ENCODE assay signal across 9 cellular contexts in the genomic region with DNA sequence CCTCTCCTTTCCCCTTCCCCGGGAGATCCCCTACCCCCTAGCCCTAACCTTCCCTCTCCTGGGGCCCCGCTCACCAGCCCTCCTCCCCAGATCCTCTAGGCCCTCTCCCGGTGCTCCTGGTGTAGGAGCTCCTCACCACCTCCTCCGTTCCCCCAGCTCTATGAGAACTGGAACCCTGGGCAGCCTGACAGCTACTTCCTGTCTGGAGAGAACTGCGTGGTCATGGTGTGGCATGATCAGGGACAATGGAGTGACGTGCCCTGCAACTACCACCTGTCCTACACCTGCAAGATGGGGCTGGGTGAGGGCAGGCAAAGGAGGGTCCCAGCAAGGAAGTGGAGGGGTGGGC. TPM values are rescaled to one million over a fixed set of nuclear protein-coding genes. Genes with fewer than 3 reads are reported as not detected.
DNase-seq lines count a peak whose midpoint lies in the region; ATAC-seq and TF ChIP-seq lines count a peak whose summit lies in the region.
"Had no signal": no experiment of that assay in that cellular context is flagged by ENCODE, and none has a peak within 500 bp of the region (broad histone marks: within the 10 kb centered on the region; RNA-seq: fewer than 3 reads in every experiment).

No MANE protein-coding gene starts in this region.

- ATAC-seq in heart left ventricle (no peak), HG02938 (IDR thresholded peaks at IDR 0.05; ENCODE audit: unreplicated experiment) (no peak), GM21619 (IDR thresholded peaks at IDR 0.05; ENCODE audit: unreplicated experiment) (no peak)
- ATAC-seq in effector memory CD8-positive, alpha-beta T cell (replicated peaks): no peak

- intact Hi-C loops in left ventricle myocardium inferior (cut with micrococcal nuclease): loop anchor here (2.0 kb wide), 1 partner anchor 31 kb away; no protein-coding TSS in a partner anchor
- intact Hi-C loops in heart left ventricle (cut with DNase I): loop anchor here (1.0 to 10.0 kb wide), 12 partner anchors 29 to 276 kb away; no protein-coding TSS in a partner anchor
- intact Hi-C loops in testis (cut with DNase I; ENCODE audit: low total_unique reads): loop anchor here (10.0 kb wide), 1 partner anchor 73 kb away; no protein-coding TSS in a partner anchor

- H3K27ac Mint-ChIP-seq in effector memory CD8-positive, alpha-beta T cell: peak overlapping the region; percentile 21 to 74
- H3K27ac Mint-ChIP-seq: activated T-cell treated with anti-CD3 and anti-CD28 coated beads, Interleukin-2, amount 50 U/mL, for 72 hours; stimulated activated naive CD8-positive, alpha-beta T cell treated with anti-CD3 and anti-CD28 coated beads, Interleukin-15, Interleukin-2, amounts not matched to agents 100 ng/mL and 50 ng/mL, for 24 hours had no signal

- TF ChIP-seq CTCF in left ventricle myocardium inferior (IDR thresholded peaks at IDR 0.05; ENCODE audit: borderline replicate concordance): no peak
- no peak for TF ChIP-seq CTCF in heart left ventricle (IDR thresholded peaks at IDR 0.05)
- TF ChIP-seq CTCF in testis (IDR thresholded peaks at IDR 0.05): no peak

- H3K4me1 Mint-ChIP-seq in effector memory CD8-positive, alpha-beta T cell (ENCODE audit: low read depth in 2 of 2): peaks cover 43 to 46% of the 10 kb centered on the region in 2 donors

- H3K36me3 Mint-ChIP-seq in effector memory CD8-positive, alpha-beta T cell (ENCODE audit: insufficient read depth): peaks cover 17% of the 10 kb centered on the region

- H3K9me3 ChIP-seq in left ventricle myocardium inferior (replicated peaks) (no peaks in the 10 kb centered on the region), heart left ventricle (no peaks in the 10 kb centered on the region), testis (no peaks in the 10 kb centered on the region)

- peak overlapping the region; percentile 85 to 88 for H3K4me3 Mint-ChIP-seq in effector memory CD8-positive, alpha-beta T cell

- H3K4me3 ChIP-seq in left ventricle myocardium inferior: peak overlapping the region; percentile 56
- H3K4me3 ChIP-seq in heart left ventricle: peak overlapping the region in 2 of 12 donors; percentile 35 to 40
- no peak overlapping the region for H3K4me3 ChIP-seq in testis

- H3K4me1 ChIP-seq in left ventricle myocardium inferior (peaks cover 60% of the 10 kb centered on the region), heart left ventricle (peaks cover 7 to 61% (median 47%) of the 10 kb centered on the region in 12 donors), testis (peaks cover 52% of the 10 kb centered on the region)

- H3K27me3 Mint-ChIP-seq in effector memory CD8-positive, alpha-beta T cell: peaks cover 47 to 48% of the 10 kb centered on the region in 2 donors

- no peak for TF ChIP-seq POLR2A in heart left ventricle (IDR thresholded peaks at IDR 0.05)
- TF ChIP-seq POLR2A in testis (IDR thresholded peaks at IDR 0.05): no peak

- 31 to 44% (median 39%) methylated on average over 5 to 6 of the region's 6 CpGs for WGBS in heart left ventricle, 4 donors
- 32 to 40% methylated on average over 6 of the region's 6 CpGs for WGBS in testis, 2 donors

- H3K27me3 ChIP-seq in left ventricle myocardium inferior (ENCODE audit: low read depth) (peaks cover 46% of the 10 kb centered on the region), heart left ventricle (peaks cover 0 to 32% (median 3%) of the 10 kb centered on the region in 9 donors), testis (no peaks in the 10 kb centered on the region)

- H3K27ac ChIP-seq in left ventricle myocardium inferior (replicated peaks) (no peak overlapping the region), heart left ventricle (no peak overlapping the region), testis (no peak overlapping the region)

- no peaks in the 10 kb centered on the region for H3K36me3 ChIP-seq in left ventricle myocardium inferior
- no peaks in the 10 kb centered on the region for H3K36me3 ChIP-seq in heart left ventricle
- H3K36me3 ChIP-seq in testis (ENCODE audit: low read depth, missing control alignments): no peaks in the 10 kb centered on the region

- H3K9me3 Mint-ChIP-seq in effector memory CD8-positive, alpha-beta T cell: no peaks in the 10 kb centered on the region
- H3K9me3 Mint-ChIP-seq: activated T-cell treated with anti-CD3 and anti-CD28 coated beads, Interleukin-2, amount 50 U/mL, for 72 hours; stimulated activated naive CD8-positive, alpha-beta T cell treated with anti-CD3 and anti-CD28 coated beads, Interleukin-15, Interleukin-2, amounts not matched to agents 100 ng/mL and 50 ng/mL, for 24 hours had no signal

- DNase-seq in left ventricle myocardium inferior (no peak), heart left ventricle (no peak), testis (no peak)
- DNase-seq in effector memory CD8-positive, alpha-beta T cell: no peak

RNA-seq across cellular contexts. Expression of a gene that starts 16.0 kb away (rescaled TPM):
- total RNA-seq in left ventricle myocardium inferior (0.05 TPM), heart left ventricle (under 1 TPM in 4 of 9 donors, not detected in 5; 0.09 to 0.27 (median 0.15) TPM), testis (1 to 10 TPM; 8.8 to 9.7 TPM)
- polyA plus RNA-seq in heart left ventricle (under 1 TPM; 0.10 to 0.15 TPM), testis (ENCODE audit: insufficient read depth, low read depth, low replicate concordance) (3.3 TPM)
- total RNA-seq: mononuclear cell had no signal

RNA-seq across cellular contexts. Expression of a gene that starts 19.3 kb away (rescaled TPM):
- total RNA-seq in left ventricle myocardium inferior: 164 TPM
- total RNA-seq in heart left ventricle: 100 to 1,000 TPM in 7 of 9 donors, 10 to 100 TPM in 2; 75.3 to 499 (median 158) TPM
- 100 to 1,000 TPM in 1 of 2 donors, 10 to 100 TPM in 1; 59.7 to 160 TPM for polyA plus RNA-seq in heart left ventricle
- 10 to 100 TPM; 17.6 to 27.7 TPM for total RNA-seq in testis
- 20.7 TPM for polyA plus RNA-seq in testis (ENCODE audit: insufficient read depth, low read depth, low replicate concordance)
- total RNA-seq: mononuclear cell had no signal

RNA-seq across cellular contexts. Expression of a gene that starts 38.7 kb away (rescaled TPM):
- total RNA-seq in left ventricle myocardium inferior (1.2 TPM), heart left ventricle (1 to 10 TPM in 4 of 9 donors, under 1 TPM in 5; 0.52 to 2.4 (median 0.95) TPM), testis (1 to 10 TPM; 5.5 to 6.0 TPM)
- polyA plus RNA-seq in heart left ventricle (1 to 10 TPM; 1.2 to 3.0 TPM), testis (ENCODE audit: insufficient read depth, low read depth, low replicate concordance) (1.5 TPM)

RNA-seq across cellular contexts. Expression of a gene that starts 47.4 kb away (rescaled TPM):
- total RNA-seq in left ventricle myocardium inferior: 0.60 TPM
- total RNA-seq in heart left ventricle: 10 to 100 TPM in 1 of 9 donors, 1 to 10 TPM in 4, under 1 TPM in 1, not detected in 3; 0.80 to 11.4 (median 1.7) TPM
- 1 to 10 TPM in 1 of 2 donors, under 1 TPM in 1; 0.46 to 1.5 TPM for polyA plus RNA-seq in heart left ventricle
- 1 to 10 TPM; 2.1 to 6.8 TPM for total RNA-seq in testis
- 21.0 TPM for polyA plus RNA-seq in testis (ENCODE audit: insufficient read depth, low read depth, low replicate concordance)

RNA-seq across cellular contexts. Expression of a gene that starts 56.7 kb away (rescaled TPM):
- total RNA-seq in left ventricle myocardium inferior (15.1 TPM), heart left ventricle (10 to 100 TPM in 8 of 9 donors, 1 to 10 TPM in 1; 8.8 to 30.1 (median 12.6) TPM), testis (10 to 100 TPM; 21.6 to 26.7 TPM)
- polyA plus RNA-seq in heart left ventricle (10 to 100 TPM; 21.6 to 67.5 TPM), testis (ENCODE audit: insufficient read depth, low read depth, low replicate concordance) (18.5 TPM)
